8 cellular contexts compared by ENCODE assay signal in genomic region chr15:101615986-101616848, GRCh38. TPM values are rescaled to one million over a fixed set of nuclear protein-coding genes. Genes with fewer than 3 reads are reported as not detected.
DNase-seq lines count a peak whose midpoint lies in the region; ATAC-seq and TF ChIP-seq lines count a peak whose summit lies in the region.

No MANE protein-coding gene starts in this region.

- H3K27ac ChIP-seq in HUES64 (ENCODE audit: low read depth, low read length): no peak overlapping the region
- no peak overlapping the region for H3K27ac ChIP-seq in CD8-positive, alpha-beta T cell (ENCODE audit: low read depth, low read length)

- H3K27ac Mint-ChIP-seq in brain: peak overlapping the region; percentile 1 to 95 (median 78)
- H3K27ac Mint-ChIP-seq in CD8-positive, alpha-beta T cell: no peak overlapping the region

- H3K9me3 ChIP-seq in HUES64 (ENCODE audit: insufficient read depth, low read depth, low read length): no peaks in the 10 kb centered on the region
- no peaks in the 10 kb centered on the region for H3K9me3 ChIP-seq in CD8-positive, alpha-beta T cell (ENCODE audit: low read length)

- H3K36me3 ChIP-seq in HUES64 (ENCODE audit: insufficient read depth, low read length): no peaks in the 10 kb centered on the region
- no peaks in the 10 kb centered on the region for H3K36me3 ChIP-seq in CD8-positive, alpha-beta T cell (ENCODE audit: insufficient read depth, low read length)

- peak overlapping the region in 4 of 5 experiments; percentile 17 to 61 (median 33) for H3K4me3 Mint-ChIP-seq in brain
- no peak overlapping the region for H3K4me3 Mint-ChIP-seq in CD8-positive, alpha-beta T cell

- intact Hi-C loops in left colon (cut with DNase I, micrococcal nuclease): no loop called here
- intact Hi-C loops in CD8-positive, alpha-beta T cell (cut with DNase I, micrococcal nuclease): no loop called here

- H3K27me3 ChIP-seq in HUES64 (ENCODE audit: insufficient read depth, low read length): peaks cover 2% of the 10 kb centered on the region
- H3K27me3 ChIP-seq in CD8-positive, alpha-beta T cell (ENCODE audit: insufficient read depth, low read length): no peaks in the 10 kb centered on the region

- CTCF ChIA-PET in CD8-positive, alpha-beta T cell (lab: Charles Lee): no interaction called here

- peaks cover 14% of the 10 kb centered on the region for H3K27me3 Mint-ChIP-seq in brain
- H3K27me3 Mint-ChIP-seq in CD8-positive, alpha-beta T cell (ENCODE audit: low read depth): no peaks in the 10 kb centered on the region

- H3K9ac ChIP-seq in HUES64 (ENCODE audit: low read depth, low read length): peak overlapping the region; percentile 5; the same call in 1 of the 2 replicates

- peak overlapping the region; percentile 37 for H3K4me3 ChIP-seq in HUES64 (ENCODE audit: low read length)
- H3K4me3 ChIP-seq in CD8-positive, alpha-beta T cell (ENCODE audit: low read depth, low read length): no peak overlapping the region

- no peaks in the 10 kb centered on the region for H3K36me3 Mint-ChIP-seq in brain
- H3K36me3 Mint-ChIP-seq in CD8-positive, alpha-beta T cell: peaks cover 18% of the 10 kb centered on the region

- POLR2A ChIA-PET in CD8-positive, alpha-beta T cell (lab: Charles Lee): no interaction called here

- no peak for TF ChIP-seq CTCF in brain (conservative IDR thresholded peaks at IDR 0.05)
- no peak for TF ChIP-seq CTCF in CD8-positive, alpha-beta T cell (IDR thresholded peaks at IDR 0.05)

- H3K4me1 ChIP-seq in HUES64 (ENCODE audit: insufficient read depth, low read length): peaks cover 8% of the 10 kb centered on the region
- H3K4me1 ChIP-seq in CD8-positive, alpha-beta T cell (ENCODE audit: insufficient read depth, low read length): no peaks in the 10 kb centered on the region

- peak; percentile 73 for ATAC-seq in left colon
- no peak for ATAC-seq in stimulated activated naive CD8-positive, alpha-beta T cell treated with anti-CD3 and anti-CD28 coated beads, Interleukin-15, Interleukin-2, amounts not matched to agents 100 U/mL and 50 U/mL, for 24 hours
- no peak for ATAC-seq in CD8-positive, alpha-beta T cell

- peak; percentile 47 for DNase-seq in A172 (ENCODE audit: low spot score)
- DNase-seq in left colon: peak; percentile 42 to 66
- DNase-seq in C1 segment of cervical spinal cord (lab: John Stamatoyannopoulos, UW): no peak
- DNase-seq in stimulated activated naive CD8-positive, alpha-beta T cell treated with anti-CD3 and anti-CD28 coated beads, Interleukin-15, Interleukin-2, amounts not matched to agents 100 U/mL and 50 U/mL, for 24 hours: no peak
- DNase-seq in CD8-positive, alpha-beta T cell: no peak
- no peak for DNase-seq in activated naive CD4-positive, alpha-beta T cell (lab: John Stamatoyannopoulos, UW)

- peaks cover 0 to 3% (median 0%) of the 10 kb centered on the region in 5 experiments for H3K9me3 Mint-ChIP-seq in brain
- no peaks in the 10 kb centered on the region for H3K9me3 Mint-ChIP-seq in CD8-positive, alpha-beta T cell

- peaks cover 82% of the 10 kb centered on the region for H3K4me1 Mint-ChIP-seq in brain
- H3K4me1 Mint-ChIP-seq in CD8-positive, alpha-beta T cell (ENCODE audit: low read depth): peaks cover 2% of the 10 kb centered on the region

- WGBS in HUES64: 34% methylated on average over 25 of the region's 25 CpGs

RNA-seq across cellular contexts. Expression of gene TM2D3, which starts 36.0 kb away (rescaled TPM):
- total RNA-seq in A172 (2014; rRNA removed; shearing (Covaris generic)): 35.5 and 47.1 TPM in 2 replicates
- 19.1 TPM for polyA plus RNA-seq in HUES64 (2013, experiment 1 of 2)
- 19.5 TPM for polyA plus RNA-seq in HUES64 (2013, experiment 2 of 2)
- 42.6 TPM for polyA plus RNA-seq in brain (ENCODE audit: insufficient read depth, low read depth, low replicate concordance)
- 10 to 100 TPM; 29.9 to 38.5 TPM for total RNA-seq in left colon
- 10 to 100 TPM; 76.1 to 76.7 TPM for total RNA-seq in CD8-positive, alpha-beta T cell

Comparison
In these comparisons a context has a peak if more than half of its experiments do, and no peak if none do; other contexts are left out.
1. DNase-seq: peak in A172 (single experiment) and left colon (2 of 2); none in C1 segment of cervical spinal cord (0 of 14), stimulated activated naive CD8-positive, alpha-beta T cell treated with anti-CD3 and anti-CD28 coated beads, Interleukin-15, Interleukin-2, amounts not matched to agents 100 U/mL and 50 U/mL, for 24 hours (single experiment), CD8-positive, alpha-beta T cell (0 of 7) and activated naive CD4-positive, alpha-beta T cell (0 of 4).